Comparison of ENCODE assay signal across 10 cellular contexts in genomic region chr5:149455889-149456409, GRCh38.
DNase-seq lines count a peak whose midpoint lies in the region; ATAC-seq and TF ChIP-seq lines count a peak whose summit lies in the region.
"Had no signal": no experiment of that assay in that cellular context is flagged by ENCODE, and none has a peak within 500 bp of the region (broad histone marks: within the 10 kb centered on the region; RNA-seq: fewer than 3 reads in every experiment).

No MANE protein-coding gene starts in this region.

- peaks cover 30% of the 10 kb centered on the region for H3K4me1 ChIP-seq in lower lobe of right lung
- peaks cover 27% of the 10 kb centered on the region for H3K4me1 ChIP-seq in upper lobe of right lung

- H3K36me3 ChIP-seq in lower lobe of right lung (no peaks in the 10 kb centered on the region), upper lobe of right lung (no peaks in the 10 kb centered on the region)

- CTCF ChIA-PET in MCF 10A (lab: Yijun Ruan, JAX), result interaction anchor here (0.5 to 2.8 kb wide), 12 partner anchors 8 to 314 kb away, joined by 3 to 8 read pairs (median 4); no protein-coding TSS in a partner anchor

- peak overlapping the region; percentile 67 for H3K27ac ChIP-seq in lower lobe of right lung
- H3K27ac ChIP-seq in upper lobe of right lung, result peak overlapping the region; percentile 49

- no peak for DNase-seq in activated T-cell treated with anti-CD3 and anti-CD28 coated beads, Interleukin-2, amount 50 U/mL, for 4 hours
- no peak for DNase-seq in activated T-cell treated with anti-CD3 and anti-CD28 coated beads for 4 hours
- DNase-seq in MCF 10A (ENCODE audit: unreplicated experiment), result peak; percentile 70
- no peak for DNase-seq in lower lobe of right lung
- DNase-seq in upper lobe of right lung, result no peak
- DNase-seq in activated CD8-positive, alpha-beta memory T cell treated with anti-CD3 and anti-CD28 coated beads, Interleukin-2, amount 50 U/mL, for 4 hours, result no peak
- DNase-seq in NCI-H1930 (lab: John Stamatoyannopoulos, UW), result no peak
- DNase-seq: left colon had no signal

- H3K27me3 ChIP-seq in lower lobe of right lung (ENCODE audit: low read depth), result no peaks in the 10 kb centered on the region
- no peaks in the 10 kb centered on the region for H3K27me3 ChIP-seq in upper lobe of right lung

- intact Hi-C loops in MCF 10A (cut with micrococcal nuclease) (no loop called here), lower lobe of right lung (cut with DNase I) (no loop called here), upper lobe of right lung (cut with DNase I) (no loop called here)

- peak; percentile 25 to 34 for ATAC-seq in activated T-cell treated with anti-CD3 and anti-CD28 coated beads, Interleukin-2, amount 50 U/mL, for 4 hours
- ATAC-seq in lower lobe of right lung, result peak; percentile 6 to 12
- ATAC-seq in upper lobe of right lung, result no peak
- no peak for ATAC-seq in GM18502 (IDR thresholded peaks at IDR 0.05; ENCODE audit: poor library complexity, unreplicated experiment)
- ATAC-seq: left colon had no signal

- no peaks in the 10 kb centered on the region for H3K9me3 Mint-ChIP-seq in activated T-cell treated with anti-CD3 and anti-CD28 coated beads, Interleukin-2, amount 50 U/mL, for 4 hours
- no peaks in the 10 kb centered on the region for H3K9me3 Mint-ChIP-seq in MCF 10A (ENCODE audit: unreplicated experiment)
- H3K9me3 Mint-ChIP-seq: activated T-helper 2 cell treated with anti-CD3 and anti-CD28 coated beads, Interferon-gamma antibody, Interleukin-2, Interleukin-4, amounts not matched to agents 10 μg/mL and 5 μg/mL and 100 μg/mL, durations not matched to agents 14 hours and 24 hours and 36 hours had no signal

- POLR2A ChIA-PET in MCF 10A (lab: Yijun Ruan, JAX), result interaction anchor here (0.6 to 30.8 kb wide), 8 partner anchors 8 to 658 kb away, joined by 3 to 1058 read pairs (median 5); no protein-coding TSS in a partner anchor

- no peaks in the 10 kb centered on the region for H3K36me3 Mint-ChIP-seq in activated T-cell treated with anti-CD3 and anti-CD28 coated beads, Interleukin-2, amount 50 U/mL, for 4 hours (ENCODE audit: insufficient read depth)
- no peaks in the 10 kb centered on the region for H3K36me3 Mint-ChIP-seq in MCF 10A (ENCODE audit: insufficient read depth, unreplicated experiment)

- BruUV-seq in MCF 10A (replicated peaks; lab: Mats Ljungman, UMichigan), result no TSS peak

- H3K27ac Mint-ChIP-seq in MCF 10A (ENCODE audit: low read depth, unreplicated experiment), result peak overlapping the region; percentile 9
- H3K27ac Mint-ChIP-seq: activated T-helper 2 cell treated with anti-CD3 and anti-CD28 coated beads, Interferon-gamma antibody, Interleukin-2, Interleukin-4, amounts not matched to agents 10 μg/mL and 5 μg/mL and 100 μg/mL, durations not matched to agents 14 hours and 24 hours and 36 hours had no signal

- no peak overlapping the region for H3K4me3 Mint-ChIP-seq in activated T-cell treated with anti-CD3 and anti-CD28 coated beads, Interleukin-2, amount 50 U/mL, for 4 hours
- H3K4me3 Mint-ChIP-seq in MCF 10A (ENCODE audit: unreplicated experiment), result no peak overlapping the region

- H3K9me3 ChIP-seq in lower lobe of right lung (no peaks in the 10 kb centered on the region), upper lobe of right lung (no peaks in the 10 kb centered on the region)

- H3K4me3 ChIP-seq in lower lobe of right lung (no peak overlapping the region), upper lobe of right lung (no peak overlapping the region)

- no peaks in the 10 kb centered on the region for H3K4me1 Mint-ChIP-seq in activated T-cell treated with anti-CD3 and anti-CD28 coated beads, Interleukin-2, amount 50 U/mL, for 4 hours (ENCODE audit: low read depth)
- peaks cover 13% of the 10 kb centered on the region for H3K4me1 Mint-ChIP-seq in MCF 10A (ENCODE audit: insufficient read depth, unreplicated experiment)

- TF ChIP-seq CTCF in MCF 10A (IDR thresholded peaks at IDR 0.05; ENCODE audit: unreplicated experiment) (no peak), lower lobe of right lung (IDR thresholded peaks at IDR 0.05) (no peak), upper lobe of right lung (IDR thresholded peaks at IDR 0.05) (no peak)

- H3K27me3 Mint-ChIP-seq in activated T-cell treated with anti-CD3 and anti-CD28 coated beads, Interleukin-2, amount 50 U/mL, for 4 hours (ENCODE audit: low read depth), result no peaks in the 10 kb centered on the region
- no peaks in the 10 kb centered on the region for H3K27me3 Mint-ChIP-seq in MCF 10A (ENCODE audit: insufficient read depth, unreplicated experiment)

Comparison
In these comparisons a context has a peak if more than half of its experiments do, and no peak if none do; other contexts are left out.
1. ATAC-seq: peak in activated T-cell treated with anti-CD3 and anti-CD28 coated beads, Interleukin-2, amount 50 U/mL, for 4 hours (2 of 2) and lower lobe of right lung (2 of 2); none in upper lobe of right lung (single experiment) and GM18502 (single experiment).